Comparison of ENCODE assay signal across 1 cellular context in the genomic region with DNA sequence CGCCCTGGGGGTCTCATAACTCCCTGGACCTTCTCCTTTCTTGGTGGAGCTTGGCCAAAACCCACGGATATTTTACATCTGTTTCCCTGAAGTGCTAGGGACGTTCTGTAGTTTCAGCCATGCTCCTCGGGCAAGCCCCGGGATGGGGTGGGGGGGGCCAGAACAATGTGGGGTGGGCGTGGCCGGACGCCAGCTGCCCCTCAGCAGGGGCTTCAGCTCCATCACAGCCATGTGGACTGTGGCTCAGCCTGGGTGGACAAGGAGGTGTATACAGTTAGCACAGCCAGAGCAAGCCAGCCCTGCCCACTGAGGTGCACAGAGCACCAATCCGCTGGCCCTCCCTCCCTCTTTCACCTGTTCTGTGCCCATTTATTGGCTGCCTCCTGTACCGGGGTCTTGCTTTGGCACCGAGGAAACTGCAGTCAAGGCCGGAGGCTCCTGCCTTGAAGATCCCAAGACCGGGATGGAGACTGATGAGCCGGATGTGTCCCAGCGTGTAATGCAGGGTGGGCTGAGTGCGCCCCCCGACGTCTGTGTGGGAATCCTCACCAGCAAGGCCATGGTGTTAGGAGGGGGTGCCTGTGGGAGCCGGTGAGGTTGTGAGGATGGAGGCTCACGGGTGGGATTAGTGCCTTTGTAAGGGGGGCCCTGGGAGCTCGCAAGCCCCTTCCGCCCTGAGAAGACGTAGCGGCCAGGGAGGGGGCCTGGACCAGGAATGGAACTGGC.
TF ChIP-seq lines count a peak whose summit lies in the region.

No MANE protein-coding gene starts in this region.

TF ChIP-seq in GM23338, 12 proteins besides CTCF, POLR2A, EP300 and RAD21 (continued from another document):
- TF ChIP-seq, protein P1, sequence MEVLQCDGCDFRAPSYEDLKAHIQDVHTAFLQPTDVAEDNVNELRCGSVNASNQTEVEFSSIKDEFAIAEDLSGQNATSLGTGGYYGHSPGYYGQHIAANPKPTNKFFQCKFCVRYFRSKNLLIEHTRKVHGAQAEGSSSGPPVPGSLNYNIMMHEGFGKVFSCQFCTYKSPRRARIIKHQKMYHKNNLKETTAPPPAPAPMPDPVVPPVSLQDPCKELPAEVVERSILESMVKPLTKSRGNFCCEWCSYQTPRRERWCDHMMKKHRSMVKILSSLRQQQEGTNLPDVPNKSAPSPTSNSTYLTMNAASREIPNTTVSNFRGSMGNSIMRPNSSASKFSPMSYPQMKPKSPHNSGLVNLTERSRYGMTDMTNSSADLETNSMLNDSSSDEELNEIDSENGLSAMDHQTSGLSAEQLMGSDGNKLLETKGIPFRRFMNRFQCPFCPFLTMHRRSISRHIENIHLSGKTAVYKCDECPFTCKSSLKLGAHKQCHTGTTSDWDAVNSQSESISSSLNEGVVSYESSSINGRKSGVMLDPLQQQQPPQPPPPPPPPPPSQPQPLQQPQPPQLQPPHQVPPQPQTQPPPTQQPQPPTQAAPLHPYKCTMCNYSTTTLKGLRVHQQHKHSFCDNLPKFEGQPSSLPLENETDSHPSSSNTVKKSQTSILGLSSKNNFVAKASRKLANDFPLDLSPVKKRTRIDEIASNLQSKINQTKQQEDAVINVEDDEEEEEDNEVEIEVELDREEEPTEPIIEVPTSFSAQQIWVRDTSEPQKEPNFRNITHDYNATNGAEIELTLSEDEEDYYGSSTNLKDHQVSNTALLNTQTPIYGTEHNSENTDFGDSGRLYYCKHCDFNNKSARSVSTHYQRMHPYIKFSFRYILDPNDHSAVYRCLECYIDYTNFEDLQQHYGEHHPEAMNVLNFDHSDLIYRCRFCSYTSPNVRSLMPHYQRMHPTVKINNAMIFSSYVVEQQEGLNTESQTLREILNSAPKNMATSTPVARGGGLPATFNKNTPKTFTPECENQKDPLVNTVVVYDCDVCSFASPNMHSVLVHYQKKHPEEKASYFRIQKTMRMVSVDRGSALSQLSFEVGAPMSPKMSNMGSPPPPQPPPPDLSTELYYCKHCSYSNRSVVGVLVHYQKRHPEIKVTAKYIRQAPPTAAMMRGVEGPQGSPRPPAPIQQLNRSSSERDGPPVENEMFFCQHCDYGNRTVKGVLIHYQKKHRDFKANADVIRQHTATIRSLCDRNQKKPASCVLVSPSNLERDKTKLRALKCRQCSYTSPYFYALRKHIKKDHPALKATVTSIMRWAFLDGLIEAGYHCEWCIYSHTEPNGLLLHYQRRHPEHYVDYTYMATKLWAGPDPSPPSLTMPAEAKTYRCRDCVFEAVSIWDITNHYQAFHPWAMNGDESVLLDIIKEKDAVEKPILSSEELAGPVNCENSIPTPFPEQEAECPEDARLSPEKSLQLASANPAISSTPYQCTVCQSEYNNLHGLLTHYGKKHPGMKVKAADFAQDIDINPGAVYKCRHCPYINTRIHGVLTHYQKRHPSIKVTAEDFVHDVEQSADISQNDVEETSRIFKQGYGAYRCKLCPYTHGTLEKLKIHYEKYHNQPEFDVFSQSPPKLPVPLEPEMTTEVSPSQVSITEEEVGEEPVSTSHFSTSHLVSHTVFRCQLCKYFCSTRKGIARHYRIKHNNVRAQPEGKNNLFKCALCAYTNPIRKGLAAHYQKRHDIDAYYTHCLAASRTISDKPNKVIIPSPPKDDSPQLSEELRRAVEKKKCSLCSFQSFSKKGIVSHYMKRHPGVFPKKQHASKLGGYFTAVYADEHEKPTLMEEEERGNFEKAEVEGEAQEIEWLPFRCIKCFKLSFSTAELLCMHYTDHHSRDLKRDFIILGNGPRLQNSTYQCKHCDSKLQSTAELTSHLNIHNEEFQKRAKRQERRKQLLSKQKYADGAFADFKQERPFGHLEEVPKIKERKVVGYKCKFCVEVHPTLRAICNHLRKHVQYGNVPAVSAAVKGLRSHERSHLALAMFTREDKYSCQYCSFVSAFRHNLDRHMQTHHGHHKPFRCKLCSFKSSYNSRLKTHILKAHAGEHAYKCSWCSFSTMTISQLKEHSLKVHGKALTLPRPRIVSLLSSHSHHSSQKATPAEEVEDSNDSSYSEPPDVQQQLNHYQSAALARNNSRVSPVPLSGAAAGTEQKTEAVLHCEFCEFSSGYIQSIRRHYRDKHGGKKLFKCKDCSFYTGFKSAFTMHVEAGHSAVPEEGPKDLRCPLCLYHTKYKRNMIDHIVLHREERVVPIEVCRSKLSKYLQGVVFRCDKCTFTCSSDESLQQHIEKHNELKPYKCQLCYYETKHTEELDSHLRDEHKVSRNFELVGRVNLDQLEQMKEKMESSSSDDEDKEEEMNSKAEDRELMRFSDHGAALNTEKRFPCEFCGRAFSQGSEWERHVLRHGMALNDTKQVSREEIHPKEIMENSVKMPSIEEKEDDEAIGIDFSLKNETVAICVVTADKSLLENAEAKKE (CRISPR knock-in tag; IDR thresholded peaks at IDR 0.05) = no peak
- no peak for TF ChIP-seq CREB1 (CRISPR knock-in tag; IDR thresholded peaks at IDR 0.05; ENCODE audit: low read depth)
- TF ChIP-seq STAT1 (IDR thresholded peaks at IDR 0.05; ENCODE audit: unreplicated experiment) = no peak
- TF ChIP-seq ZNF331 (CRISPR knock-in tag; IDR thresholded peaks at IDR 0.05; ENCODE audit: low read depth) = no peak
- TF ChIP-seq, protein P2, sequence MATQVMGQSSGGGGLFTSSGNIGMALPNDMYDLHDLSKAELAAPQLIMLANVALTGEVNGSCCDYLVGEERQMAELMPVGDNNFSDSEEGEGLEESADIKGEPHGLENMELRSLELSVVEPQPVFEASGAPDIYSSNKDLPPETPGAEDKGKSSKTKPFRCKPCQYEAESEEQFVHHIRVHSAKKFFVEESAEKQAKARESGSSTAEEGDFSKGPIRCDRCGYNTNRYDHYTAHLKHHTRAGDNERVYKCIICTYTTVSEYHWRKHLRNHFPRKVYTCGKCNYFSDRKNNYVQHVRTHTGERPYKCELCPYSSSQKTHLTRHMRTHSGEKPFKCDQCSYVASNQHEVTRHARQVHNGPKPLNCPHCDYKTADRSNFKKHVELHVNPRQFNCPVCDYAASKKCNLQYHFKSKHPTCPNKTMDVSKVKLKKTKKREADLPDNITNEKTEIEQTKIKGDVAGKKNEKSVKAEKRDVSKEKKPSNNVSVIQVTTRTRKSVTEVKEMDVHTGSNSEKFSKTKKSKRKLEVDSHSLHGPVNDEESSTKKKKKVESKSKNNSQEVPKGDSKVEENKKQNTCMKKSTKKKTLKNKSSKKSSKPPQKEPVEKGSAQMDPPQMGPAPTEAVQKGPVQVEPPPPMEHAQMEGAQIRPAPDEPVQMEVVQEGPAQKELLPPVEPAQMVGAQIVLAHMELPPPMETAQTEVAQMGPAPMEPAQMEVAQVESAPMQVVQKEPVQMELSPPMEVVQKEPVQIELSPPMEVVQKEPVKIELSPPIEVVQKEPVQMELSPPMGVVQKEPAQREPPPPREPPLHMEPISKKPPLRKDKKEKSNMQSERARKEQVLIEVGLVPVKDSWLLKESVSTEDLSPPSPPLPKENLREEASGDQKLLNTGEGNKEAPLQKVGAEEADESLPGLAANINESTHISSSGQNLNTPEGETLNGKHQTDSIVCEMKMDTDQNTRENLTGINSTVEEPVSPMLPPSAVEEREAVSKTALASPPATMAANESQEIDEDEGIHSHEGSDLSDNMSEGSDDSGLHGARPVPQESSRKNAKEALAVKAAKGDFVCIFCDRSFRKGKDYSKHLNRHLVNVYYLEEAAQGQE (IDR thresholded peaks at IDR 0.05; ENCODE audit: unreplicated experiment) = no peak
- no peak for TF ChIP-seq ZNF114 (CRISPR knock-in tag; IDR thresholded peaks at IDR 0.05)
- TF ChIP-seq JUNB (IDR thresholded peaks at IDR 0.05; ENCODE audit: unreplicated experiment) = no peak
- TF ChIP-seq EZH2 (IDR thresholded peaks at IDR 0.05; ENCODE audit: low read depth, unreplicated experiment) = no peak
- TF ChIP-seq POLR2AphosphoS5 (IDR thresholded peaks at IDR 0.05; ENCODE audit: low read depth) = no peak
- TF ChIP-seq, protein P3, sequence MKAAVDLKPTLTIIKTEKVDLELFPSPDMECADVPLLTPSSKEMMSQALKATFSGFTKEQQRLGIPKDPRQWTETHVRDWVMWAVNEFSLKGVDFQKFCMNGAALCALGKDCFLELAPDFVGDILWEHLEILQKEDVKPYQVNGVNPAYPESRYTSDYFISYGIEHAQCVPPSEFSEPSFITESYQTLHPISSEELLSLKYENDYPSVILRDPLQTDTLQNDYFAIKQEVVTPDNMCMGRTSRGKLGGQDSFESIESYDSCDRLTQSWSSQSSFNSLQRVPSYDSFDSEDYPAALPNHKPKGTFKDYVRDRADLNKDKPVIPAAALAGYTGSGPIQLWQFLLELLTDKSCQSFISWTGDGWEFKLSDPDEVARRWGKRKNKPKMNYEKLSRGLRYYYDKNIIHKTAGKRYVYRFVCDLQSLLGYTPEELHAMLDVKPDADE (IDR thresholded peaks at IDR 0.05) = no peak
